ENCODE assay signal across 30 cellular contexts in the genomic region with DNA sequence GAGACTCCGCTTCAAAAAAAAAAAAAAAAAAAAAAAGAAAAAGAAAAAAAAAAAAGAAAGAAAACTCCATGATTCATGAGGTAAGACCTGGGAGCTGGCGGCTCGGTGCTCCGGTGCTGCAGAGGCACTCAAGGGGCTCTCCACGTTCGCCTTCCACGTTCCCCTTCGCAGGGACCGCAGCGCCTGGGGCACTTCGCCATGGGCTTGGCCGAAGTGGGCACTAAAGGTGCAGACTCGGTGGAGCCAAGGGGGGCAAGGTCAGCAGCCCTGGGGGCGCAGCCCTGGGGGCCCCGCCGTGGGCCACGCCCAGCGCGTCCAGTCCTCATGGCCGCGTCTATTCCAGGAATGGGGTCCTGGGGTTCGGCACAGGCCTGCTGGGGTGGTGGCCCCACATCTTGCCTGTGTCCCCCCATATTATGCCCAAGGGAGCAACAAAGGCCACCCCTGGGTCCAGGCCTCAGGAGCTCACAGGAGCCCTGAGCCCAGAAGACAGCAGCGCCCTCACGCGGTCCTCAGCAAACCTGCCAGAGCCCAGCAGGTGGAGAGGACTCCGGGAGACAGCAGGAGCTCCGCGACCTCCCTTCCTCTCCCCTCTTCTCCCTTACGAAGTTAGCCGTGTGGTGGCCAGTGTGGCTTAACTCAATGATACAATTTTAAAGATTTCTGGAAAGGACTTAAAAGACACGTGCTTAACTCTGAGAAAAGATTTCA. TPM values are rescaled to one million over a fixed set of nuclear protein-coding genes. Genes with fewer than 3 reads are reported as not detected.
DNase-seq lines count a peak whose midpoint lies in the region; ATAC-seq and TF ChIP-seq lines count a peak whose summit lies in the region.
"Had no signal": no experiment of that assay in that cellular context is flagged by ENCODE, and none has a peak within 500 bp of the region (broad histone marks: within the 10 kb centered on the region; RNA-seq: fewer than 3 reads in every experiment).

No MANE protein-coding gene starts in this region.

- H3K79me2 ChIP-seq in H9 (ENCODE audit: insufficient read depth, low read length), result no peaks in the 10 kb centered on the region

- H3K9me3 Mint-ChIP-seq in H9, result no peaks in the 10 kb centered on the region
- no peaks in the 10 kb centered on the region for H3K9me3 Mint-ChIP-seq in dendritic cell treated with granulocyte-macrophage colony-stimulating factor and Interleukin-4, amounts not matched to agents 40 ng/mL and 50 ng/mL, for 4 days

- no peaks in the 10 kb centered on the region for H3K4me1 ChIP-seq in H9 (ENCODE audit: insufficient read depth, low read length)
- peaks cover 0 to 2% of the 10 kb centered on the region in 2 donors for H3K4me1 ChIP-seq in neuronal stem cell (ENCODE audit: control insufficient read depth in 2 of 2, insufficient read depth in 1 of 2, low read depth in 1 of 2, low read length in 2 of 2)
- H3K4me1 ChIP-seq in gastroesophageal sphincter, result no peaks in the 10 kb centered on the region
- no peaks in the 10 kb centered on the region for H3K4me1 ChIP-seq in SJCRH30

- peak; percentile 37 for TF ChIP-seq CTCF in H9 (conservative IDR thresholded peaks at IDR 0.05)
- TF ChIP-seq CTCF in gastroesophageal sphincter (IDR thresholded peaks at IDR 0.05), result no peak

- no peak overlapping the region for H3K4me3 Mint-ChIP-seq in H9
- H3K4me3 Mint-ChIP-seq in dendritic cell treated with granulocyte-macrophage colony-stimulating factor and Interleukin-4, amounts not matched to agents 40 ng/mL and 50 ng/mL, for 4 days, result no peak overlapping the region
- H3K4me3 Mint-ChIP-seq: CD4-positive, CD25-positive, alpha-beta regulatory T cell had no signal

- H3K56ac ChIP-seq in H9 (ENCODE audit: insufficient read length, low read depth, low read length), result no peak overlapping the region

- no peak overlapping the region for H4K8ac ChIP-seq in H9 (replicated peaks; ENCODE audit: insufficient read length, low read depth, low read length)
- H4K8ac ChIP-seq in neuronal stem cell (ENCODE audit: low read depth, low read length), result no peak overlapping the region

- no peaks in the 10 kb centered on the region for H3K27me3 Mint-ChIP-seq in H9 (ENCODE audit: low read depth)
- no peaks in the 10 kb centered on the region for H3K27me3 Mint-ChIP-seq in dendritic cell treated with granulocyte-macrophage colony-stimulating factor and Interleukin-4, amounts not matched to agents 40 ng/mL and 50 ng/mL, for 4 days

- no peak overlapping the region for H3K27ac ChIP-seq in H9 (ENCODE audit: insufficient read length, low read depth, low read length)
- H3K27ac ChIP-seq in neuronal stem cell (replicated peaks; ENCODE audit: low read length), result no peak overlapping the region
- no peak overlapping the region for H3K27ac ChIP-seq in gastroesophageal sphincter
- H3K27ac ChIP-seq in SJCRH30, result no peak overlapping the region
- H3K27ac ChIP-seq: BLaER1 had no signal

- H2AK5ac ChIP-seq in H9 (ENCODE audit: insufficient read length, low read length) (no peak overlapping the region), neuronal stem cell (ENCODE audit: low read depth, low read length) (no peak overlapping the region)

- intact Hi-C loops in dendritic cell treated with granulocyte-macrophage colony-stimulating factor and Interleukin-4, amounts not matched to agents 40 ng/mL and 50 ng/mL, for 4 days (cut with micrococcal nuclease), result no loop called here

- H3K14ac ChIP-seq in H9 (ENCODE audit: insufficient read depth, low read length) (no peak overlapping the region), neuronal stem cell (ENCODE audit: low read length) (no peak overlapping the region)

- H3K4me3 ChIP-seq in neuronal stem cell (ENCODE audit: low read length in 2 of 2) (no peak overlapping the region), gastroesophageal sphincter (no peak overlapping the region), SJCRH30 (no peak overlapping the region)
- H3K4me3 ChIP-seq: BLaER1, GM12878 had no signal

- H2BK120ac ChIP-seq in H9 (ENCODE audit: low read depth, low read length, poor library complexity, severe bottlenecking), result no peak overlapping the region
- H2BK120ac ChIP-seq in neuronal stem cell (ENCODE audit: low read depth, low read length), result no peak overlapping the region

- H3K18ac ChIP-seq in H9 (ENCODE audit: insufficient read length, low read depth, low read length), result no peak overlapping the region
- H3K18ac ChIP-seq in neuronal stem cell (ENCODE audit: low read length), result no peak overlapping the region

- H3K4me1 Mint-ChIP-seq in H9, result peaks cover 9 to 11% of the 10 kb centered on the region in 2 experiments; a peak in 2 of 4 replicates
- H3K4me1 Mint-ChIP-seq in dendritic cell treated with granulocyte-macrophage colony-stimulating factor and Interleukin-4, amounts not matched to agents 40 ng/mL and 50 ng/mL, for 4 days (ENCODE audit: low read depth), result peaks cover 35% of the 10 kb centered on the region

- H3K27ac Mint-ChIP-seq in H9, result no peak overlapping the region
- peak overlapping the region; percentile 56 for H3K27ac Mint-ChIP-seq in dendritic cell treated with granulocyte-macrophage colony-stimulating factor and Interleukin-4, amounts not matched to agents 40 ng/mL and 50 ng/mL, for 4 days
- H3K27ac Mint-ChIP-seq: CD4-positive, CD25-positive, alpha-beta regulatory T cell had no signal

- H2BK5ac ChIP-seq in H9 (ENCODE audit: insufficient read length, low read length) (no peak overlapping the region), neuronal stem cell (ENCODE audit: low read length) (no peak overlapping the region)

- no peak for TF ChIP-seq POLR2A in gastroesophageal sphincter (IDR thresholded peaks at IDR 0.05)

- H3K36me3 Mint-ChIP-seq in H9 (ENCODE audit: insufficient read depth in 1 of 3, low read depth in 3 of 3), result peaks cover 0 to 6% (median 0%) of the 10 kb centered on the region in 3 experiments; a peak in 5 of 7 replicates
- peaks cover 38% of the 10 kb centered on the region for H3K36me3 Mint-ChIP-seq in dendritic cell treated with granulocyte-macrophage colony-stimulating factor and Interleukin-4, amounts not matched to agents 40 ng/mL and 50 ng/mL, for 4 days (ENCODE audit: low read depth)
- H3K36me3 Mint-ChIP-seq: CD4-positive, CD25-positive, alpha-beta regulatory T cell had no signal

- H4K91ac ChIP-seq in H9 (ENCODE audit: insufficient read length, low read depth, low read length), result no peak overlapping the region
- H4K91ac ChIP-seq in neuronal stem cell (ENCODE audit: low read depth, low read length, poor library complexity), result no peak overlapping the region

- no peaks in the 10 kb centered on the region for H4K20me1 ChIP-seq in H9 (ENCODE audit: control insufficient read depth, insufficient read depth, insufficient read length)
- H4K20me1 ChIP-seq: BLaER1 had no signal

- H3K9ac ChIP-seq in H9 (ENCODE audit: extremely low read depth, insufficient read length, low read length), result no peak overlapping the region
- H3K9ac ChIP-seq in neuronal stem cell (ENCODE audit: low read depth, low read length, poor library complexity), result no peak overlapping the region
- H3K9ac ChIP-seq: BLaER1, SK-N-SH had no signal

- H3K9me3 ChIP-seq in H9 (ENCODE audit: control insufficient read depth, low read depth, low read length), result no peaks in the 10 kb centered on the region
- peaks cover 0 to 1% of the 10 kb centered on the region in 2 donors for H3K9me3 ChIP-seq in neuronal stem cell (replicated peaks in 1 of 2; ENCODE audit: control insufficient read depth in 2 of 2, insufficient read depth in 1 of 2, low read depth in 1 of 2, low read length in 2 of 2)
- H3K9me3 ChIP-seq in gastroesophageal sphincter, result no peaks in the 10 kb centered on the region
- H3K9me3 ChIP-seq in SJCRH30 (replicated peaks), result no peaks in the 10 kb centered on the region
- H3K9me3 ChIP-seq: BLaER1, SK-N-SH had no signal

- H3K4me2 ChIP-seq in H9 (ENCODE audit: insufficient read depth, insufficient read length, low read length), result no peak overlapping the region
- no peak overlapping the region for H3K4me2 ChIP-seq in neuronal stem cell (ENCODE audit: insufficient read depth, low read length, poor library complexity, severe bottlenecking)
- H3K4me2 ChIP-seq: SK-N-SH had no signal

- H3K27me3 ChIP-seq in H9 (ENCODE audit: insufficient read depth, low read length) (no peaks in the 10 kb centered on the region), neuronal stem cell (ENCODE audit: control insufficient read depth in 3 of 3, insufficient read depth in 3 of 3, low read depth in 1 of 3, low read length in 3 of 3) (no peaks in the 10 kb centered on the region), gastroesophageal sphincter (no peaks in the 10 kb centered on the region), SJCRH30 (no peaks in the 10 kb centered on the region)

- no peak for TF ChIP-seq EP300 in gastroesophageal sphincter (IDR thresholded peaks at IDR 0.05)

- H3K23me2 ChIP-seq in H9 (ENCODE audit: insufficient read length, low read depth, low read length, poor library complexity, severe bottlenecking), result no peaks in the 10 kb centered on the region

- H3K36me3 ChIP-seq in neuronal stem cell (replicated peaks in 1 of 2; ENCODE audit: control insufficient read depth in 2 of 2, insufficient read depth in 2 of 2, low read length in 2 of 2), result peaks cover 2 to 4% of the 10 kb centered on the region in 2 donors
- H3K36me3 ChIP-seq in gastroesophageal sphincter, result no peaks in the 10 kb centered on the region
- no peaks in the 10 kb centered on the region for H3K36me3 ChIP-seq in SJCRH30
- H3K36me3 ChIP-seq: BLaER1 had no signal

- no peak overlapping the region for H2BK15ac ChIP-seq in H9 (ENCODE audit: low read depth, low read length)
- no peak overlapping the region for H2BK15ac ChIP-seq in neuronal stem cell (ENCODE audit: low read length)

- H3K4ac ChIP-seq in H9 (ENCODE audit: low read depth, low read length), result no peak overlapping the region
- no peak overlapping the region for H3K4ac ChIP-seq in neuronal stem cell (ENCODE audit: low read length)

- peak; percentile 76 for DNase-seq in 8988T
- no peak for DNase-seq in H9
- no peak for DNase-seq in neuronal stem cell (ENCODE audit: low spot score)
- no peak for DNase-seq in SJCRH30
- DNase-seq in SIG-M5 treated with dmso at 0.1 percent for 504 hours (lab: John Stamatoyannopoulos, UW; ENCODE audit: unreplicated experiment), result no peak
- DNase-seq: CD4-positive, CD25-positive, alpha-beta regulatory T cell; DMS79; EL; GDM1; KBM-7; MV-4-11; NCI-H1105; NCI-H146; NCI-H1930; NCI-H2107; NCI-H526; NCI-H82; RPMI8226; SHP77 treated with DMSO at 0.1 percent for 48 hours; SK-N-SH; SW 1271 had no signal

- ATAC-seq in gastroesophageal sphincter, result no peak
- ATAC-seq: GM12878 had no signal

- H3K79me1 ChIP-seq in H9 (ENCODE audit: insufficient read depth, low read depth, low read length, poor library complexity, severe bottlenecking) (no peaks in the 10 kb centered on the region), neuronal stem cell (ENCODE audit: low read depth, low read length) (peaks cover 5% of the 10 kb centered on the region)

- WGBS in H9 (ENCODE audit: extremely low coverage, insufficient read length, low lambda C conversion rate), result no CpG with 5 or more reads among the region's 31 CpGs
- WGBS in neuronal stem cell (ENCODE audit: extremely low coverage in 2 of 2, insufficient read length in 2 of 2, insufficient replicate concordance in 1 of 2), 2 donors, result no CpG with 5 or more reads among the region's 31 CpGs
- WGBS in gastroesophageal sphincter (ENCODE audit: low coverage in 1 of 2), 2 donors, result 93 to 95% methylated on average over 12 of the region's 31 CpGs

- no peak overlapping the region for H2BK20ac ChIP-seq in H9 (ENCODE audit: low read depth, low read length, poor library complexity, severe bottlenecking)

- H3T11ph ChIP-seq in H9 (ENCODE audit: low read length), result no peak overlapping the region

- H2AFZ ChIP-seq in H9 (ENCODE audit: low read length) (no peak overlapping the region), neuronal stem cell (ENCODE audit: low read length) (no peak overlapping the region)

- H2BK12ac ChIP-seq in H9 (ENCODE audit: insufficient read length, low read depth, low read length), result no peak overlapping the region
- no peak overlapping the region for H2BK12ac ChIP-seq in neuronal stem cell (ENCODE audit: low read length)

- no peak overlapping the region for H4K5ac ChIP-seq in H9 (ENCODE audit: insufficient read length, low read depth, low read length)

- H3K23ac ChIP-seq in H9 (ENCODE audit: insufficient read length, low read depth, low read length) (no peak overlapping the region), neuronal stem cell (ENCODE audit: low read depth, low read length, poor library complexity) (peak overlapping the region; percentile 65)

RNA-seq across cellular contexts. Expression of gene ZBTB46, which starts 21.9 kb away (rescaled TPM):
- total RNA-seq in H9 (2021), result 27.1 and 27.3 TPM in 2 replicates
- 8.2 TPM for polyA plus RNA-seq in neuronal stem cell (2013, experiment 1 of 2)
- 8.6 TPM for polyA plus RNA-seq in neuronal stem cell (2013, experiment 2 of 2)
- 10 to 100 TPM in 2 of 4 donors, 1 to 10 TPM in 2; 8.1 to 13.8 (median 10.2) TPM for total RNA-seq in gastroesophageal sphincter
- 4.0 and 5.0 TPM in 2 replicates for total RNA-seq in SJCRH30 (2014; rRNA removed; shearing (Covaris generic))

RNA-seq across cellular contexts. Expression of gene ABHD16B, which starts 52.2 kb away (rescaled TPM):
- not detected in 2 replicates for total RNA-seq in H9 (2021)
- not detected for polyA plus RNA-seq in neuronal stem cell (2013, experiment 1 of 2)
- polyA plus RNA-seq in neuronal stem cell (2013, experiment 2 of 2), result not detected
- not detected for total RNA-seq in gastroesophageal sphincter
- not detected in 2 replicates for total RNA-seq in SJCRH30 (2014; rRNA removed; shearing (Covaris generic))
- total RNA-seq: CD4-positive, CD25-positive, alpha-beta regulatory T cell; GM12878; H4; HT-29; LHCN-M2; MCF 10A had no signal
- polyA plus RNA-seq: AG04450, SK-N-SH had no signal

RNA-seq across cellular contexts. Expression of gene TPD52L2, which starts 56.0 kb away (rescaled TPM):
- total RNA-seq in H9 (2021) (94.1 and 98.4 TPM in 2 replicates), gastroesophageal sphincter (100 to 1,000 TPM; 136 to 157 (median 145) TPM)
- 48.5 TPM for polyA plus RNA-seq in neuronal stem cell (2013, experiment 1 of 2)
- 47.7 TPM for polyA plus RNA-seq in neuronal stem cell (2013, experiment 2 of 2)
- 96.4 and 105 TPM in 2 replicates for total RNA-seq in SJCRH30 (2014; rRNA removed; shearing (Covaris generic))
